In the genomic region with DNA sequence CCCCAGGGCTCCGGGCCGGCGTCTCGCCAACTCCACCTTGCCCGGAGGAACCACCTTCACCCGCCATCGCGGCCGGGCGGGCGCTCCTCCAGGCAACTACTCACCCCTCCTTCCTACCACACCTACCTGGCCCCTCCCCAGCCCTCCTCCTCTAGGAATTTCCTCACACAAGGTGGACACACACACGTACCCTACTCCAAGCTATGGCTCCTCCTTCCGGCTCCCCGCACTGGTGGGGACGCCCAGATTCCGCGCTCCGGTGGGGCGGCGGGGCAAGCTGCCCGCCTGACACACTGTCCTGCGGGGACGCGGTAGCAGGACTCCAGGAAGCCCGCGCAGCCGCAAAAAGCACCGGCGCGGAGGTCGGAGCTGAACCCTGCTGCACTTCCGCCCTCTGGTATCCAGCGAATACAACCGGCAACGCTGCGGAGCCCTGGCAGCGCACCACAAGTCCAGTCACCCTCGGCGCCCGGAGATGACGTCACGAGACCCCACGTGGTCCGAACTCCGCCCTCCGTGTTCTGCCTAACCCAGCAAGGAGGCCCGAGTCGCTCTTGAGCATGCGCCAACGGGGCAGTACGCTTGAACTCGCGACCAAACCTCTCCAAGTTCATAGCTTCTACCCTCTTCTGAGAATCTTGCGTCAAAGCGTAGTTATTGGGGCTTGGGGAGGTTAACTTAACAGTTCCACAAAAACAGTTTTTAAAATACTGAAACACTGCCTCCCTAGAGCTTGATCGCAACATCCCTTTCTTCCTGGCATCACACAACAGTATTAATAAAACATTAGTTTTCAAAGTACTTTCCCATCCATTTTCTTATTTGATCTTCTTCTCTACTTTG, we compare ENCODE assay signal across 8 cellular contexts. TPM values are rescaled to one million over a fixed set of nuclear protein-coding genes. Genes with fewer than 3 reads are reported as not detected.
A peak's percentile ranks its signal among the peaks of the same experiment; 100 is the strongest.
DNase-seq lines count a peak whose midpoint lies in the region; ATAC-seq lines count a peak whose summit lies in the region.

A gene (minus strand): TSS at position 425 of the 843 bp plus-strand sequence. CDS start 9,552 bp downstream, outside the sequence.

- H3K4me1 Mint-ChIP-seq in immature natural killer cell = peaks cover 37 to 48% of the 10 kb centered on the region in 2 donors

- peak within 1 kb of the TSS; percentile 96 to 99 (median 98) for H3K4me3 Mint-ChIP-seq in immature natural killer cell

- DNase-seq in AG08396 (ENCODE audit: low spot score) = peak; percentile 99
- DNase-seq in NCI-H345 treated with DMSO at 0.1 percent for 48 hours (lab: John Stamatoyannopoulos, UW; ENCODE audit: unreplicated experiment) = peak; percentile 95
- peak; percentile 98 to 100 (median 99) for DNase-seq in activated CD4-positive, CD25-positive, alpha-beta regulatory T cell (lab: John Stamatoyannopoulos, UW)
- peak; percentile 99 for DNase-seq in central memory CD4-positive, alpha-beta T cell
- peak; percentile 99 for DNase-seq in immature natural killer cell
- peak; percentile 93 for DNase-seq in smooth muscle cell of the brain vasculature (ENCODE audit: low read depth, low spot score)

- peaks cover 7 to 17% (median 11%) of the 10 kb centered on the region in 3 donors for H3K27me3 Mint-ChIP-seq in immature natural killer cell (ENCODE audit: low read depth in 3 of 3)

- peak within 1 kb of the TSS; percentile 90 to 96 (median 94) for H3K27ac Mint-ChIP-seq in immature natural killer cell

- no peaks in the 10 kb centered on the region for H3K9me3 Mint-ChIP-seq in immature natural killer cell

- H3K36me3 Mint-ChIP-seq in immature natural killer cell = no peaks in the 10 kb centered on the region

- ATAC-seq in GM19023 (IDR thresholded peaks at IDR 0.05; ENCODE audit: unreplicated experiment) = peak; percentile 96
- ATAC-seq in HG03280 (IDR thresholded peaks at IDR 0.05; ENCODE audit: unreplicated experiment) = peak; percentile 93

RNA-seq across cellular contexts. Expression of the gene that starts here (rescaled TPM):
- 10 to 100 TPM; 37.7 to 41.9 (median 41.7) TPM for polyA plus RNA-seq in immature natural killer cell

Comparison
In these comparisons a context has a peak if more than half of its experiments do, and no peak if none do; other contexts are left out.
1. Peak in every context shown above with its lines: DNase-seq and ATAC-seq.